Comparison of ENCODE assay signal across 16 cellular contexts in genomic region chrX:44432641-44433040, GRCh38.
DNase-seq lines count a peak whose midpoint lies in the region; ATAC-seq, FAIRE-seq and TF ChIP-seq lines count a peak whose summit lies in the region.
"Had no signal": no experiment of that assay in that cellular context is flagged by ENCODE, and none has a peak within 500 bp of the region (broad histone marks: within the 10 kb centered on the region; RNA-seq: fewer than 3 reads in every experiment).

No MANE protein-coding gene starts in this region.

- H3K27me3 ChIP-seq in left lung, result no peaks in the 10 kb centered on the region
- H3K27me3 ChIP-seq: gastroesophageal sphincter, tibial artery had no signal

- no peak overlapping the region for H3K4me3 ChIP-seq in cardiac fibroblast (replicated peaks in 1 of 2; ENCODE audit: low read depth in 2 of 2, low read length in 2 of 2)
- H3K4me3 ChIP-seq in left lung, result no peak overlapping the region
- H3K4me3 ChIP-seq: coronary artery, gastroesophageal sphincter, HAP-1, tibial artery had no signal

- H3K9me3 Mint-ChIP-seq in activated T-cell treated with anti-CD3 and anti-CD28 coated beads, Interleukin-2, amount 50 U/mL, for 24 hours, result no peaks in the 10 kb centered on the region
- H3K9me3 Mint-ChIP-seq: activated naive CD4-positive, alpha-beta T cell treated with anti-CD3 and anti-CD28 coated beads, Interleukin-2, amount 50 U/mL, for 72 hours had no signal

- peak; percentile 95 for FAIRE-seq in GM12891 (lab: Jason Lieb, UNC)
- FAIRE-seq: D721Med, RCC 7860 had no signal

- no peaks in the 10 kb centered on the region for H3K36me3 ChIP-seq in left lung
- H3K36me3 ChIP-seq: gastroesophageal sphincter, HAP-1, tibial artery had no signal

- ATAC-seq in left lung, result no peak
- ATAC-seq: activated naive CD4-positive, alpha-beta T cell treated with anti-CD3 and anti-CD28 coated beads, Interleukin-2, amount 50 U/mL, for 72 hours; gastroesophageal sphincter had no signal

- no peaks in the 10 kb centered on the region for H3K9me3 ChIP-seq in left lung
- H3K9me3 ChIP-seq: gastroesophageal sphincter, HAP-1, tibial artery had no signal

- H3K36me3 Mint-ChIP-seq in activated T-cell treated with anti-CD3 and anti-CD28 coated beads, Interleukin-2, amount 50 U/mL, for 24 hours (ENCODE audit: low read depth), result no peaks in the 10 kb centered on the region

- H3K4me1 ChIP-seq in left lung, result no peaks in the 10 kb centered on the region
- H3K4me1 ChIP-seq: gastroesophageal sphincter, HAP-1, tibial artery had no signal

- no peak for DNase-seq in GM12891 (ENCODE audit: insufficient read length, low spot score)
- DNase-seq in LoVo (ENCODE audit: low spot score), result peak; percentile 39
- DNase-seq in cardiac fibroblast (ENCODE audit: low read depth in 2 of 2), result peak; percentile 3 to 50
- DNase-seq in kidney tubule cell (ENCODE audit: low spot score), result peak; percentile 4
- DNase-seq in left lung, result no peak
- DNase-seq in activated T-cell treated with anti-CD3 and anti-CD28 coated beads, Interleukin-2, amount 50 U/mL, for 24 hours, result no peak
- DNase-seq in NCI-H1694 (lab: John Stamatoyannopoulos, UW), result no peak
- no peak for DNase-seq in mucosa of gallbladder (ENCODE audit: low spot score)
- DNase-seq: NCI-H146, tibial artery had no signal

- no peaks in the 10 kb centered on the region for H3K4me1 Mint-ChIP-seq in activated T-cell treated with anti-CD3 and anti-CD28 coated beads, Interleukin-2, amount 50 U/mL, for 24 hours (ENCODE audit: low read depth)

- intact Hi-C loops in left lung (cut with DNase I), result no loop called here

- no peak overlapping the region for H3K4me3 Mint-ChIP-seq in activated T-cell treated with anti-CD3 and anti-CD28 coated beads, Interleukin-2, amount 50 U/mL, for 24 hours

- H3K27me3 Mint-ChIP-seq in activated T-cell treated with anti-CD3 and anti-CD28 coated beads, Interleukin-2, amount 50 U/mL, for 24 hours, result peaks cover 20% of the 10 kb centered on the region

- no peak overlapping the region for H3K27ac ChIP-seq in left lung
- H3K27ac ChIP-seq: coronary artery, gastroesophageal sphincter, tibial artery had no signal

- H3K27ac Mint-ChIP-seq in activated T-cell treated with anti-CD3 and anti-CD28 coated beads, Interleukin-2, amount 50 U/mL, for 24 hours, result no peak overlapping the region
- H3K27ac Mint-ChIP-seq: activated naive CD4-positive, alpha-beta T cell treated with anti-CD3 and anti-CD28 coated beads, Interleukin-2, amount 50 U/mL, for 72 hours had no signal

- no peak for TF ChIP-seq CTCF in cardiac fibroblast (IDR thresholded peaks at IDR 0.05; ENCODE audit: low read depth, low read length)
- TF ChIP-seq CTCF in left lung (IDR thresholded peaks at IDR 0.05), result no peak

- TF ChIP-seq POLR2A in GM12891 (IDR thresholded peaks at IDR 0.05; ENCODE audit: low read depth, low read length), result no peak

TF ChIP-seq in GM12891, 5 proteins besides CTCF, POLR2A, EP300 and RAD21:
- TF ChIP-seq PAX5 (IDR thresholded peaks at IDR 0.05; ENCODE audit: insufficient read depth, low read length, severe bottlenecking), result no peak
- no peak for TF ChIP-seq POLR2AphosphoS5 (IDR thresholded peaks at IDR 0.05; ENCODE audit: low read depth, low read length)
- no peak for TF ChIP-seq TAF1 (IDR thresholded peaks at IDR 0.05; ENCODE audit: low read depth, low read length)
- no peak for TF ChIP-seq SPI1 (IDR thresholded peaks at IDR 0.05; ENCODE audit: low read depth, low read length)
- TF ChIP-seq POU2F2 (IDR thresholded peaks at IDR 0.05; ENCODE audit: low read depth, low read length), result no peak
TF ChIP-seq in GM12891: peak in this region for 0.

Comparison
In these comparisons a context has a peak if more than half of its experiments do, and no peak if none do; other contexts are left out.
1. DNase-seq: peak in LoVo (single experiment), cardiac fibroblast (2 of 2) and kidney tubule cell (single experiment); none in GM12891 (single experiment), left lung (0 of 2), activated T-cell treated with anti-CD3 and anti-CD28 coated beads, Interleukin-2, amount 50 U/mL, for 24 hours (single experiment), NCI-H1694 (single experiment) and mucosa of gallbladder (single experiment).